8 cellular contexts compared by ENCODE assay signal in the genomic region with DNA sequence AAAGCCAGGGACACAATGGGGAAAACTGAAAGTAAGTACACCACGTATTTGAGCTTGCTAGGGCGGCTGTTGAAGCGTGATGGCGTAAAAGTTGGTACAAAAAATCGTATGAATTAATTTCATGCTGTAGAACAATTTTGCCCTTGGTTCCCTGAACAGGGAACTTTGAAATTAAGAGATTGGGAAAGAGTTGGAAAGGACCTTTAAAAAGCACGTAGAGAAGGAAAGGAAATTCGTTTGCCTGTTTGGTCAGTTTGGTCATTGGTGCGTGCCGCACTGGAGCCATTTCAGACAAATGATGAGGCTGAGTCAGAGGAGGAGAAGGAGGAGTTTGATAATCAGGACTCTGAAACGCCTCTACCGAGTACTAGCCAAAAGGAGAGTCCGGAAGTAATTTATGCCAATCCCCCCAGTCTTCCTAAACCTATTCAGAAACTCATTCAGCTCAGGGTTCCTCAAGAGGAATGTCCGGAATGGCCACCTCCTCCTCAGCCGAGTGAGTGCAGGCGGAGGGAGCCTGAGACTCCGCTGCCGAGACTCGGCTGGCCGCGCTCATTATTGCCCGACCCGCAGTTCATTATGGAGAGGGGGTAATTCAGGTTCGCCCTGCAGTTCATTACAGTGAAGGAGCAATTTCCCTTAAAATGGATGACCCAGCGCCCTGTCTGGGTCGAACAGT. TPM values are rescaled to one million over a fixed set of nuclear protein-coding genes. Genes with fewer than 3 reads are reported as not detected.
A peak's percentile ranks its signal among the peaks of the same experiment; 100 is the strongest.
DNase-seq lines count a peak whose midpoint lies in the region; ATAC-seq and TF ChIP-seq lines count a peak whose summit lies in the region.

No MANE protein-coding gene starts in this region.

- H3K27me3 ChIP-seq in BLaER1 treated with 17β-estradiol and CSF1 and Interleukin-3, amounts not matched to agents 10 nM and 100 nM = no peaks in the 10 kb centered on the region
- peaks cover 3% of the 10 kb centered on the region for H3K27me3 ChIP-seq in NT2/D1 (ENCODE audit: insufficient read depth, insufficient read length)
- peaks cover 3% of the 10 kb centered on the region for H3K27me3 ChIP-seq in neural cell (ENCODE audit: insufficient read depth, low read depth, low read length)

- peak overlapping the region; percentile 32 to 84 (median 64); a peak in 21 of 22 replicates for H3K27ac ChIP-seq in BLaER1 treated with 17β-estradiol and CSF1 and Interleukin-3, amounts not matched to agents 10 nM and 100 nM
- H3K27ac ChIP-seq in neural cell (ENCODE audit: low read length) = no peak overlapping the region

- H3K79me2 ChIP-seq in neural cell (replicated peaks; ENCODE audit: insufficient read depth, low read length) = no peaks in the 10 kb centered on the region

- TF ChIP-seq RAD21 in neural cell (conservative IDR thresholded peaks at IDR 0.05) = no peak

- peak overlapping the region; percentile 63 to 84 (median 70) for H3K4me3 ChIP-seq in BLaER1 treated with 17β-estradiol and CSF1 and Interleukin-3, amounts not matched to agents 10 nM and 100 nM
- H3K4me3 ChIP-seq in NT2/D1 (ENCODE audit: insufficient read length, low read depth) (peak overlapping the region; percentile 27), neural cell (ENCODE audit: low read length) (peak overlapping the region; percentile 67)

- no peak for DNase-seq in NT2/D1 (ENCODE audit: low read depth, low spot score)
- peak; percentile 30 to 42 for DNase-seq in activated T-cell treated with anti-CD3 and anti-CD28 coated beads, Interleukin-2, amount 50 U/mL, for 72 hours
- DNase-seq in fibroblast of the conjunctiva (ENCODE audit: low read depth) = peak; percentile 53
- no peak for DNase-seq in NCI-H1048 (lab: John Stamatoyannopoulos, UW)

- H3K9me3 ChIP-seq in BLaER1 treated with 17β-estradiol and CSF1 and Interleukin-3, amounts not matched to agents 10 nM and 100 nM (replicated peaks in 1 of 11) = peaks cover 0 to 25% (median 17%) of the 10 kb centered on the region in 11 experiments; a peak in 12 of 22 replicates
- H3K9me3 ChIP-seq in NT2/D1 (ENCODE audit: insufficient read depth, low read length) (no peaks in the 10 kb centered on the region), neural cell (ENCODE audit: low read length) (no peaks in the 10 kb centered on the region)

- no peaks in the 10 kb centered on the region for H3K36me3 ChIP-seq in BLaER1 treated with 17β-estradiol and CSF1 and Interleukin-3, amounts not matched to agents 10 nM and 100 nM
- no peaks in the 10 kb centered on the region for H3K36me3 ChIP-seq in NT2/D1 (ENCODE audit: insufficient read depth, insufficient read length, low read length)
- H3K36me3 ChIP-seq in neural cell (ENCODE audit: insufficient read depth, low read length) = no peaks in the 10 kb centered on the region

- no peak for TF ChIP-seq EP300 in neural cell (conservative IDR thresholded peaks at IDR 0.05; ENCODE audit: poor library complexity, severe bottlenecking)

- H3K4me2 ChIP-seq in BLaER1 treated with 17β-estradiol and CSF1 and Interleukin-3, amounts not matched to agents 10 nM and 100 nM = peak overlapping the region; percentile 82 to 95 (median 87)
- peak overlapping the region; percentile 93 for H3K4me2 ChIP-seq in neural cell (ENCODE audit: low read length)

- peaks cover 13% of the 10 kb centered on the region for H3K4me1 Mint-ChIP-seq in activated T-cell treated with anti-CD3 and anti-CD28 coated beads, Interleukin-2, amount 50 U/mL, for 72 hours (ENCODE audit: low read depth)

- H3K27me3 Mint-ChIP-seq in activated T-cell treated with anti-CD3 and anti-CD28 coated beads, Interleukin-2, amount 50 U/mL, for 72 hours (ENCODE audit: low read depth) = peaks cover 7% of the 10 kb centered on the region

- peaks cover 0 to 9% (median 6%) of the 10 kb centered on the region in 10 experiments; a peak in 10 of 20 replicates for H3K4me1 ChIP-seq in BLaER1 treated with 17β-estradiol and CSF1 and Interleukin-3, amounts not matched to agents 10 nM and 100 nM
- no peaks in the 10 kb centered on the region for H3K4me1 ChIP-seq in NT2/D1 (ENCODE audit: insufficient read depth, insufficient read length)

- H3K27ac Mint-ChIP-seq in activated T-cell treated with anti-CD3 and anti-CD28 coated beads, Interleukin-2, amount 50 U/mL, for 72 hours = peak overlapping the region; percentile 67

- H3K36me3 Mint-ChIP-seq in activated T-cell treated with anti-CD3 and anti-CD28 coated beads, Interleukin-2, amount 50 U/mL, for 72 hours (ENCODE audit: insufficient read depth in 2 of 2) = no peaks in the 10 kb centered on the region

- peak overlapping the region; percentile 81 to 97 for H3K4me3 Mint-ChIP-seq in activated T-cell treated with anti-CD3 and anti-CD28 coated beads, Interleukin-2, amount 50 U/mL, for 72 hours

- H3K9me2 ChIP-seq in neural cell (ENCODE audit: insufficient read depth, low read length) = no peaks in the 10 kb centered on the region

- peak; percentile 85 for ATAC-seq in GM19023 (IDR thresholded peaks at IDR 0.05; ENCODE audit: unreplicated experiment)
- ATAC-seq in HG03103 (IDR thresholded peaks at IDR 0.05; ENCODE audit: low read depth, unreplicated experiment) = peak; percentile 72
- peak; percentile 88 to 92 for ATAC-seq in activated T-cell treated with anti-CD3 and anti-CD28 coated beads, Interleukin-2, amount 50 U/mL, for 72 hours (replicated peaks in 1 of 2)

- H3K9me3 Mint-ChIP-seq in activated T-cell treated with anti-CD3 and anti-CD28 coated beads, Interleukin-2, amount 50 U/mL, for 72 hours = no peaks in the 10 kb centered on the region

- peak overlapping the region; percentile 71 to 85 (median 78) for H3K9ac ChIP-seq in BLaER1 treated with 17β-estradiol and CSF1 and Interleukin-3, amounts not matched to agents 10 nM and 100 nM
- H3K9ac ChIP-seq in NT2/D1 (ENCODE audit: insufficient read length, low read depth) = peak overlapping the region; percentile 64
- peak overlapping the region; percentile 28 for H3K9ac ChIP-seq in neural cell (ENCODE audit: low read length)

- H3F3A ChIP-seq in neural cell (ENCODE audit: insufficient read depth, low read length, poor library complexity, severe bottlenecking) = no peaks in the 10 kb centered on the region

- no peaks in the 10 kb centered on the region for H4K20me1 ChIP-seq in BLaER1 treated with 17β-estradiol and CSF1 and Interleukin-3, amounts not matched to agents 10 nM and 100 nM
- H4K20me1 ChIP-seq in neural cell (ENCODE audit: insufficient read depth) = no peaks in the 10 kb centered on the region

- no peak overlapping the region for H2AFZ ChIP-seq in neural cell (ENCODE audit: low read depth, low read length)

- no peak for TF ChIP-seq CTCF in neural cell (IDR thresholded peaks at IDR 0.05; ENCODE audit: poor library complexity, severe bottlenecking)

TF ChIP-seq in neural cell, 6 proteins besides CTCF, POLR2A, EP300 and RAD21:
- no peak for TF ChIP-seq EZH2 (IDR thresholded peaks at IDR 0.05; ENCODE audit: borderline replicate concordance, insufficient read depth, low read length, poor library complexity, severe bottlenecking)
- no peak for TF ChIP-seq MXI1 (conservative IDR thresholded peaks at IDR 0.05; ENCODE audit: poor library complexity, severe bottlenecking)
- TF ChIP-seq, protein P1, sequence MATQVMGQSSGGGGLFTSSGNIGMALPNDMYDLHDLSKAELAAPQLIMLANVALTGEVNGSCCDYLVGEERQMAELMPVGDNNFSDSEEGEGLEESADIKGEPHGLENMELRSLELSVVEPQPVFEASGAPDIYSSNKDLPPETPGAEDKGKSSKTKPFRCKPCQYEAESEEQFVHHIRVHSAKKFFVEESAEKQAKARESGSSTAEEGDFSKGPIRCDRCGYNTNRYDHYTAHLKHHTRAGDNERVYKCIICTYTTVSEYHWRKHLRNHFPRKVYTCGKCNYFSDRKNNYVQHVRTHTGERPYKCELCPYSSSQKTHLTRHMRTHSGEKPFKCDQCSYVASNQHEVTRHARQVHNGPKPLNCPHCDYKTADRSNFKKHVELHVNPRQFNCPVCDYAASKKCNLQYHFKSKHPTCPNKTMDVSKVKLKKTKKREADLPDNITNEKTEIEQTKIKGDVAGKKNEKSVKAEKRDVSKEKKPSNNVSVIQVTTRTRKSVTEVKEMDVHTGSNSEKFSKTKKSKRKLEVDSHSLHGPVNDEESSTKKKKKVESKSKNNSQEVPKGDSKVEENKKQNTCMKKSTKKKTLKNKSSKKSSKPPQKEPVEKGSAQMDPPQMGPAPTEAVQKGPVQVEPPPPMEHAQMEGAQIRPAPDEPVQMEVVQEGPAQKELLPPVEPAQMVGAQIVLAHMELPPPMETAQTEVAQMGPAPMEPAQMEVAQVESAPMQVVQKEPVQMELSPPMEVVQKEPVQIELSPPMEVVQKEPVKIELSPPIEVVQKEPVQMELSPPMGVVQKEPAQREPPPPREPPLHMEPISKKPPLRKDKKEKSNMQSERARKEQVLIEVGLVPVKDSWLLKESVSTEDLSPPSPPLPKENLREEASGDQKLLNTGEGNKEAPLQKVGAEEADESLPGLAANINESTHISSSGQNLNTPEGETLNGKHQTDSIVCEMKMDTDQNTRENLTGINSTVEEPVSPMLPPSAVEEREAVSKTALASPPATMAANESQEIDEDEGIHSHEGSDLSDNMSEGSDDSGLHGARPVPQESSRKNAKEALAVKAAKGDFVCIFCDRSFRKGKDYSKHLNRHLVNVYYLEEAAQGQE (IDR thresholded peaks at IDR 0.05; ENCODE audit: borderline replicate concordance) = no peak
- TF ChIP-seq SMC3 (conservative IDR thresholded peaks at IDR 0.05; ENCODE audit: poor library complexity) = no peak
- TF ChIP-seq POLR2AphosphoS5 (IDR thresholded peaks at IDR 0.05) = no peak
- TF ChIP-seq TAF1 (IDR thresholded peaks at IDR 0.05; ENCODE audit: low read depth) = no peak
TF ChIP-seq in neural cell: peak in this region for 0.

RNA-seq across cellular contexts. Expression of gene PRSS16, which starts 59.2 kb away (rescaled TPM):
- 1 to 10 TPM; 5.3 to 5.6 TPM for total RNA-seq in activated T-cell treated with anti-CD3 and anti-CD28 coated beads, Interleukin-2, amount 50 U/mL, for 72 hours
- polyA plus RNA-seq in neural cell = not detected in 2 replicates
- polyA minus RNA-seq in neural cell = 0.58 TPM in 1 of 2 replicates, not detected in the other

Comparison
In these comparisons a context has a peak if more than half of its experiments do, and no peak if none do; other contexts are left out.
1. H3K9ac ChIP-seq: peak in every context shown above with its lines; median percentile 78 in BLaER1 treated with 17β-estradiol and CSF1 and Interleukin-3, amounts not matched to agents 10 nM and 100 nM; 64 in NT2/D1; 28 in neural cell.
2. DNase-seq: peak in activated T-cell treated with anti-CD3 and anti-CD28 coated beads, Interleukin-2, amount 50 U/mL, for 72 hours (2 of 2) and fibroblast of the conjunctiva (single experiment); none in NT2/D1 (single experiment) and NCI-H1048 (single experiment).
3. Peak in every context shown above with its lines, with median percentiles within 50 percentile points of each other: H3K4me3 ChIP-seq and ATAC-seq.